10 cellular contexts compared by ENCODE assay signal in genomic region chr5:1930880-1931589, GRCh38. TPM values are rescaled to one million over a fixed set of nuclear protein-coding genes. Genes with fewer than 3 reads are reported as not detected.
A peak's percentile ranks its signal among the peaks of the same experiment; 100 is the strongest.
DNase-seq lines count a peak whose midpoint lies in the region; ATAC-seq, FAIRE-seq and TF ChIP-seq lines count a peak whose summit lies in the region.
"Had no signal": no experiment of that assay in that cellular context is flagged by ENCODE, and none has a peak within 500 bp of the region (broad histone marks: within the 10 kb centered on the region; RNA-seq: fewer than 3 reads in every experiment).

No MANE protein-coding gene starts in this region.

- CTCF ChIA-PET in H1 (lab: Charles Lee; ENCODE audit: partially characterized antibody) (interaction anchor here (1.2 kb wide), 1 partner anchor 167 kb away, joined by 3 read pairs; no protein-coding TSS in a partner anchor), HepG2 (lab: Yijun Ruan, JAX; ENCODE audit: low intra/inter-chr PET ratio, low total read pairs) (no interaction called here), Caco-2 (lab: Charles Lee) (no interaction called here)

- no peaks in the 10 kb centered on the region for H3K9me2 ChIP-seq in Karpas-422 (replicated peaks; ENCODE audit: insufficient read depth, low read length)

- H3K27ac Mint-ChIP-seq in stimulated activated naive B cell treated with anti-CD40 and anti-IgM and Interleukin-4, amounts not matched to agents 10 μg/mL and 1 μg/mL and 100 μg/mL, for 72 hours: no peak overlapping the region
- H3K27ac Mint-ChIP-seq in Caco-2 (ENCODE audit: unreplicated experiment): no peak overlapping the region
- H3K27ac Mint-ChIP-seq: T-helper 1 cell treated with Interleukin-12 subunit alpha and Interleukin-12 subunit beta and Interleukin-4 antibody, amounts not matched to agents 30 μg/mL and 1 μg/mL, for 36 hours had no signal

- H3K9ac ChIP-seq in HUES64 (ENCODE audit: low read depth, low read length): peak overlapping the region; percentile 55
- no peak overlapping the region for H3K9ac ChIP-seq in H1 (replicated peaks in 1 of 4; ENCODE audit: extremely low read depth in 1 of 4, low read depth in 3 of 4, low read length in 3 of 4)
- no peak overlapping the region for H3K9ac ChIP-seq in HepG2 (ENCODE audit: insufficient read depth, low read depth, low read length)
- no peak overlapping the region for H3K9ac ChIP-seq in Karpas-422 (ENCODE audit: low read length)

- peaks cover 5% of the 10 kb centered on the region for H3K4me1 ChIP-seq in HUES64 (ENCODE audit: insufficient read depth, low read length)
- peaks cover 3 to 11% (median 4%) of the 10 kb centered on the region in 4 experiments; a peak in 6 of 7 replicates for H3K4me1 ChIP-seq in H1 (replicated peaks in 1 of 4; ENCODE audit: control insufficient read depth in 3 of 4, insufficient read depth in 4 of 4, low read length in 3 of 4)
- H3K4me1 ChIP-seq in HepG2 (ENCODE audit: insufficient read depth, low read length): no peaks in the 10 kb centered on the region
- no peaks in the 10 kb centered on the region for H3K4me1 ChIP-seq in Karpas-422 (ENCODE audit: low read length)
- H3K4me1 ChIP-seq in Caco-2: no peaks in the 10 kb centered on the region
- H3K4me1 ChIP-seq: HAP-1 had no signal

- H2BK12ac ChIP-seq in H1 (ENCODE audit: low read depth, low read length): peak overlapping the region; percentile 72; the same call in 1 of the 2 replicates

- no peak overlapping the region for H3K4ac ChIP-seq in H1 (replicated peaks; ENCODE audit: insufficient read length, low read depth, low read length)

- no peak overlapping the region for H4K5ac ChIP-seq in H1 (ENCODE audit: insufficient read length, low read depth, low read length)

- H2BK20ac ChIP-seq in H1 (ENCODE audit: low read length): no peak overlapping the region

- ATAC-seq in HepG2 (peak; percentile 72), HG03460 (IDR thresholded peaks at IDR 0.05; ENCODE audit: unreplicated experiment) (no peak), GM19397 (IDR thresholded peaks at IDR 0.05; ENCODE audit: unreplicated experiment) (no peak)
- ATAC-seq in stimulated activated naive B cell treated with anti-CD40 and anti-IgM and Interleukin-4, amounts not matched to agents 10 μg/mL and 1 μg/mL and 100 μg/mL, for 72 hours (replicated peaks): peak; percentile 62 to 63

- TF ChIP-seq RAD21 in H1 (IDR thresholded peaks at IDR 0.05 in 1 of 2, conservative IDR thresholded peaks at IDR 0.05 in 1 of 2; ENCODE audit: low read depth in 2 of 2, low read length in 2 of 2) (no peak; a peak in 1 of 4 replicates), HepG2 (CRISPR knock-in tag; IDR thresholded peaks at IDR 0.05) (no peak)

- no peak overlapping the region for H2AK5ac ChIP-seq in H1 (ENCODE audit: low read depth, low read length)

- FAIRE-seq in H1 (lab: Jason Lieb, UNC) (no peak), HepG2 (lab: Jason Lieb, UNC) (no peak)

- H3K9me3 Mint-ChIP-seq in stimulated activated naive B cell treated with anti-CD40 and anti-IgM and Interleukin-4, amounts not matched to agents 10 μg/mL and 1 μg/mL and 100 μg/mL, for 72 hours: peaks cover 0 to 2% of the 10 kb centered on the region in 2 donors
- no peaks in the 10 kb centered on the region for H3K9me3 Mint-ChIP-seq in Caco-2 (ENCODE audit: unreplicated experiment)
- H3K9me3 Mint-ChIP-seq: T-helper 1 cell treated with Interleukin-12 subunit alpha and Interleukin-12 subunit beta and Interleukin-4 antibody, amounts not matched to agents 30 μg/mL and 1 μg/mL, for 36 hours had no signal

- H3K79me2 ChIP-seq in H1 (ENCODE audit: control insufficient read depth in 1 of 2, insufficient read depth in 2 of 2, low read length in 2 of 2): no peaks in the 10 kb centered on the region
- H3K79me2 ChIP-seq in HepG2 (ENCODE audit: insufficient read depth, low read length): no peaks in the 10 kb centered on the region
- no peaks in the 10 kb centered on the region for H3K79me2 ChIP-seq in Karpas-422 (ENCODE audit: low read length)

- H3K36me3 Mint-ChIP-seq in stimulated activated naive B cell treated with anti-CD40 and anti-IgM and Interleukin-4, amounts not matched to agents 10 μg/mL and 1 μg/mL and 100 μg/mL, for 72 hours: no peaks in the 10 kb centered on the region
- H3K36me3 Mint-ChIP-seq in Caco-2 (ENCODE audit: insufficient read depth, unreplicated experiment): no peaks in the 10 kb centered on the region

- under 1% methylated on average over 63 of the region's 63 CpGs for WGBS in HUES64
- WGBS in H1 (ENCODE audit: extremely low coverage in 1 of 2, insufficient coverage in 1 of 2, insufficient read length in 1 of 2, insufficient replicate concordance in 2 of 2, low coverage in 1 of 2, low lambda C conversion rate in 2 of 2, missing lambda C conversion rate in 1 of 2), 2 experiments: 2% methylated on average over 34 of the region's 63 CpGs; no CpG with 5 or more reads in 1 of the 2 experiments
- WGBS in HepG2 (ENCODE audit: low lambda C conversion rate): 29% methylated on average over 14 of the region's 63 CpGs

- H4K20me1 ChIP-seq in H1 (replicated peaks in 1 of 2; ENCODE audit: control insufficient read depth in 1 of 2, insufficient read depth in 2 of 2, low read length in 2 of 2) (peaks cover 0 to 13% of the 10 kb centered on the region in 2 experiments), HepG2 (ENCODE audit: insufficient read depth, low read length) (no peaks in the 10 kb centered on the region), Karpas-422 (ENCODE audit: insufficient read depth, low read depth, low read length) (no peaks in the 10 kb centered on the region)

- TF ChIP-seq POLR2A in H1 (IDR thresholded peaks at IDR 0.05; ENCODE audit: control extremely low read depth in 1 of 2, low read depth in 2 of 2, low read length in 2 of 2) (no peak), HepG2 (IDR thresholded peaks at IDR 0.05; ENCODE audit: insufficient read depth in 1 of 2, low read depth in 2 of 2, low read length in 2 of 2) (no peak)

- no peak overlapping the region for H3K27ac ChIP-seq in HUES64 (ENCODE audit: low read depth, low read length)
- no peak overlapping the region for H3K27ac ChIP-seq in H1 (ENCODE audit: low read depth, low read length)
- no peak overlapping the region for H3K27ac ChIP-seq in HepG2 (ENCODE audit: extremely low read length, insufficient read depth, low read length)
- H3K27ac ChIP-seq in Karpas-422 (ENCODE audit: low read length): no peak overlapping the region

- H3K9me3 ChIP-seq in HUES64 (ENCODE audit: insufficient read depth, low read depth, low read length) (no peaks in the 10 kb centered on the region), H1 (ENCODE audit: insufficient read depth in 2 of 2, low read depth in 1 of 2, low read length in 1 of 2) (no peaks in the 10 kb centered on the region), HepG2 (ENCODE audit: low read length) (peaks cover 8% of the 10 kb centered on the region; the same call in 1 of the 2 replicates), Karpas-422 (ENCODE audit: low read length) (no peaks in the 10 kb centered on the region; the same call in 1 of the 2 replicates), Caco-2 (peaks cover 5% of the 10 kb centered on the region; the same call in 1 of the 2 replicates)
- H3K9me3 ChIP-seq: HAP-1 had no signal

- H3K4me3 Mint-ChIP-seq in stimulated activated naive B cell treated with anti-CD40 and anti-IgM and Interleukin-4, amounts not matched to agents 10 μg/mL and 1 μg/mL and 100 μg/mL, for 72 hours: peak overlapping the region in 1 of 2 donors; percentile 3
- no peak overlapping the region for H3K4me3 Mint-ChIP-seq in Caco-2 (ENCODE audit: unreplicated experiment)
- H3K4me3 Mint-ChIP-seq: T-helper 1 cell treated with Interleukin-12 subunit alpha and Interleukin-12 subunit beta and Interleukin-4 antibody, amounts not matched to agents 30 μg/mL and 1 μg/mL, for 36 hours had no signal

- no peak for TF ChIP-seq EP300 in H1 (IDR thresholded peaks at IDR 0.05; ENCODE audit: borderline replicate concordance in 1 of 2, low read depth in 2 of 2, low read length in 2 of 2)
- TF ChIP-seq EP300 in HepG2 (IDR thresholded peaks at IDR 0.05; ENCODE audit: low read depth in 2 of 2, low read length in 2 of 2): no peak
- TF ChIP-seq EP300 in HepG2 (CRISPR knock-in tag; IDR thresholded peaks at IDR 0.05; ENCODE audit: borderline replicate concordance): no peak

- H3K4me2 ChIP-seq in H1 (ENCODE audit: insufficient read depth in 1 of 2, low read depth in 2 of 2, low read length in 2 of 2) (peak overlapping the region; percentile 86 to 100), HepG2 (ENCODE audit: low read depth, low read length) (no peak overlapping the region), Karpas-422 (ENCODE audit: low read depth, low read length, poor library complexity, severe bottlenecking) (no peak overlapping the region)

- H3K56ac ChIP-seq in H1 (replicated peaks; ENCODE audit: insufficient read length, low read depth, low read length): no peak overlapping the region

- H3K4me1 Mint-ChIP-seq in stimulated activated naive B cell treated with anti-CD40 and anti-IgM and Interleukin-4, amounts not matched to agents 10 μg/mL and 1 μg/mL and 100 μg/mL, for 72 hours: no peaks in the 10 kb centered on the region
- peaks cover 2% of the 10 kb centered on the region for H3K4me1 Mint-ChIP-seq in Caco-2 (ENCODE audit: low read depth, unreplicated experiment)

- no peak overlapping the region for H2BK120ac ChIP-seq in H1 (replicated peaks; ENCODE audit: low read depth, low read length)

- in situ Hi-C loops in HepG2 (cut with HindIII; ENCODE audit: extremely low pct_ligation_motif_present, low pct_unique_long_range_greater_than_20kb): no loop called here

- peak overlapping the region; percentile 74; the same call in 1 of the 2 replicates for H2BK5ac ChIP-seq in H1 (ENCODE audit: low read depth, low read length)

- POLR2A ChIA-PET in H1 (lab: Charles Lee; ENCODE audit: partially characterized antibody): no interaction called here
- POLR2A ChIA-PET in HepG2 (lab: Yijun Ruan, JAX): no interaction called here
- POLR2A ChIA-PET in Caco-2 (lab: Charles Lee): no interaction called here

- no peak overlapping the region for H3K23ac ChIP-seq in H1 (ENCODE audit: insufficient read length)

- H4K8ac ChIP-seq in H1 (ENCODE audit: extremely low read depth, insufficient read depth, low read length): peak overlapping the region; percentile 91

- H3K36me3 ChIP-seq in HUES64 (ENCODE audit: insufficient read depth, low read length) (no peaks in the 10 kb centered on the region), H1 (ENCODE audit: control insufficient read depth in 2 of 4, insufficient read depth in 4 of 4, low read length in 3 of 4) (no peaks in the 10 kb centered on the region; a peak in 1 of 8 replicates), HepG2 (replicated peaks in 1 of 2; ENCODE audit: control insufficient read depth in 1 of 2, insufficient read depth in 2 of 2, low read length in 2 of 2) (no peaks in the 10 kb centered on the region), Karpas-422 (ENCODE audit: insufficient read depth, low read length) (no peaks in the 10 kb centered on the region), Caco-2 (ENCODE audit: control insufficient read depth, insufficient read depth, low read length) (no peaks in the 10 kb centered on the region)
- H3K36me3 ChIP-seq: HAP-1 had no signal

- BruUV-seq in HepG2 (replicated peaks; lab: Mats Ljungman, UMichigan) (no TSS peak), Caco-2 (replicated peaks; lab: Mats Ljungman, UMichigan) (no TSS peak)

- H3K27me3 Mint-ChIP-seq in stimulated activated naive B cell treated with anti-CD40 and anti-IgM and Interleukin-4, amounts not matched to agents 10 μg/mL and 1 μg/mL and 100 μg/mL, for 72 hours: peaks cover 18 to 24% of the 10 kb centered on the region in 2 donors
- no peaks in the 10 kb centered on the region for H3K27me3 Mint-ChIP-seq in Caco-2 (ENCODE audit: insufficient read depth, unreplicated experiment)

- peaks cover 27% of the 10 kb centered on the region for H3K23me2 ChIP-seq in H1 (ENCODE audit: low read depth, low read length)

- peak overlapping the region; percentile 62 for H3K4me3 ChIP-seq in HUES64 (ENCODE audit: low read length)
- peak overlapping the region; percentile 48 to 68 (median 52) for H3K4me3 ChIP-seq in H1 (ENCODE audit: extremely low read depth in 1 of 4, insufficient read depth in 2 of 4, low read depth in 3 of 4, low read length in 4 of 4)
- no peak overlapping the region for H3K4me3 ChIP-seq in HepG2 (replicated peaks in 1 of 3; ENCODE audit: insufficient read depth in 1 of 3, low read depth in 2 of 3, low read length in 3 of 3)
- no peak overlapping the region for H3K4me3 ChIP-seq in Karpas-422 (ENCODE audit: low read length)
- H3K4me3 ChIP-seq in Caco-2 (ENCODE audit: low read depth, low read length): no peak overlapping the region; the same call in 1 of the 2 replicates
- H3K4me3 ChIP-seq: HAP-1 had no signal

- H3K27me3 ChIP-seq in HUES64 (ENCODE audit: insufficient read depth, low read length) (peaks cover 36% of the 10 kb centered on the region), H1 (replicated peaks in 1 of 4; ENCODE audit: control insufficient read depth in 3 of 4, extremely low read depth in 1 of 4, insufficient read depth in 3 of 4, low read length in 3 of 4) (peaks cover 2 to 35% (median 22%) of the 10 kb centered on the region in 4 experiments; a peak in 6 of 7 replicates), HepG2 (ENCODE audit: control insufficient read depth in 1 of 2, insufficient read depth in 2 of 2, low read length in 2 of 2) (peaks cover 3 to 45% of the 10 kb centered on the region in 2 experiments), Karpas-422 (ENCODE audit: low read length) (no peaks in the 10 kb centered on the region), Caco-2 (replicated peaks; ENCODE audit: control insufficient read depth, insufficient read depth, low read length) (no peaks in the 10 kb centered on the region)

- TF ChIP-seq CTCF in H1 (IDR thresholded peaks at IDR 0.05; ENCODE audit: control extremely low read depth in 1 of 3, insufficient read depth in 1 of 3, low read depth in 1 of 3, low read length in 3 of 3): no peak
- no peak for TF ChIP-seq CTCF in HepG2 (CRISPR knock-in tag; IDR thresholded peaks at IDR 0.05)
- TF ChIP-seq CTCF in Caco-2 (IDR thresholded peaks at IDR 0.05; ENCODE audit: insufficient read depth in 1 of 2, low read depth in 1 of 2, low read length in 1 of 2, severe bottlenecking in 1 of 2, unreplicated experiment in 1 of 2): no peak

- H4K91ac ChIP-seq in H1 (replicated peaks; ENCODE audit: insufficient read length, low read length): peak overlapping the region; percentile 47

- H3K14ac ChIP-seq in H1 (ENCODE audit: insufficient read length): no peak overlapping the region

- intact Hi-C loops in HepG2 (cut with micrococcal nuclease; ENCODE audit: unreplicated experiment): no loop called here
- intact Hi-C loops in Caco-2 (cut with micrococcal nuclease; ENCODE audit: unreplicated experiment): no loop called here

- peak overlapping the region; percentile 89 for H3K18ac ChIP-seq in H1 (ENCODE audit: extremely low read depth, low read length)

- H3K79me1 ChIP-seq in H1 (ENCODE audit: low read depth, low read length): peaks cover 3% of the 10 kb centered on the region; the same call in 1 of the 2 replicates

- DNase-seq in H1 (ENCODE audit: low read depth in 1 of 2, low spot score in 2 of 2) (peak in 1 of 2 experiments; percentile 83), HepG2 (ENCODE audit: low spot score) (no peak), Karpas-422 (no peak), Caco-2 (no peak)
- no peak for DNase-seq in stimulated activated naive B cell treated with anti-CD40 and anti-IgM and Interleukin-4, amounts not matched to agents 10 μg/mL and 1 μg/mL and 100 μg/mL, for 72 hours

- H2AFZ ChIP-seq in H1 (ENCODE audit: low read length): peak overlapping the region; percentile 83; the same call in 1 of the 2 replicates
- no peak overlapping the region for H2AFZ ChIP-seq in HepG2 (ENCODE audit: low read length)
- H2AFZ ChIP-seq in Karpas-422 (ENCODE audit: low read length): no peak overlapping the region

- no peak overlapping the region for H2BK15ac ChIP-seq in H1 (ENCODE audit: low read length)

RNA-seq across cellular contexts. Expression of gene IRX4, which starts 48.3 kb away (rescaled TPM):
- polyA plus RNA-seq in HUES64 (2013, experiment 1 of 2): 0.75 TPM
- 0.32 TPM for polyA plus RNA-seq in HUES64 (2013, experiment 2 of 2)
- 0.82 and 1.2 TPM in 2 replicates for total RNA-seq in H1 (2021; fragmentation: NEBNext Ultra II Directional; extraction: Animal tissue kit (Norgen Biotek cat#: 25700))
- polyA plus RNA-seq in H1 (2011; rRNA removed) (0.45 and 0.97 TPM in 2 replicates), HepG2 (2011; rRNA removed) (not detected in 2 replicates)
- 0.87 TPM for polyA plus RNA-seq in H1 (2011; cell fraction: cytosol; rRNA removed)
- 1.8 TPM for polyA plus RNA-seq in H1 (2011; cell fraction: nucleus; rRNA removed)
- polyA plus RNA-seq in H1 (2012, experiment 1 of 2): 0.40 to 1.2 TPM (median 1.1 TPM) in 4 replicates
- polyA plus RNA-seq in H1 (2012, experiment 2 of 2): 1.1 TPM
- polyA plus RNA-seq in H1 (2013, experiment 1 of 2): 1.0 TPM
- 0.75 TPM for polyA plus RNA-seq in H1 (2013, experiment 2 of 2)
- 0.16 and 0.44 TPM in 2 replicates for polyA minus RNA-seq in H1 (2011; rRNA and poly(A)+ RNA removed)
- polyA minus RNA-seq in H1 (2011; cell fraction: cytosol; rRNA and poly(A)+ RNA removed): 0.95 TPM
- polyA minus RNA-seq in H1 (2011; cell fraction: nucleus; rRNA and poly(A)+ RNA removed): 0.50 TPM
- total RNA-seq in HepG2 (2016; rRNA removed; fragmentation: Illumina TruSeq; extraction: Trizol) (not detected in 2 replicates), Caco-2 (2022) (0.14 TPM in 1 of 2 replicates, not detected in the other)
- not detected in 2 replicates for total RNA-seq in HepG2 (2016; cell fraction: cytosol; rRNA removed; fragmentation: Illumina TruSeq; extraction: Trizol; ENCODE audit: low read depth)
- not detected in 2 replicates for total RNA-seq in HepG2 (2016; cell fraction: insoluble cytoplasmic fraction; rRNA removed; fragmentation: Illumina TruSeq; extraction: Trizol)
- total RNA-seq in HepG2 (2016; cell fraction: membrane; rRNA removed; fragmentation: Illumina TruSeq; extraction: Trizol): not detected in 2 replicates
- total RNA-seq in HepG2 (2016; cell fraction: nucleus; rRNA removed; fragmentation: Illumina TruSeq; extraction: Trizol): not detected in 2 replicates
- polyA plus RNA-seq in HepG2 (2011; cell fraction: cytosol; rRNA removed): not detected in 2 replicates
- not detected in 2 replicates for polyA plus RNA-seq in HepG2 (2011; cell fraction: nucleus; rRNA removed)
- not detected in 2 replicates for polyA plus RNA-seq in HepG2 (2012)
- polyA plus RNA-seq in HepG2 (2016; cell fraction: cytosol; fragmentation: Illumina TruSeq; extraction: Trizol; ENCODE audit: low read depth): not detected in 2 replicates
- polyA plus RNA-seq in HepG2 (2016; cell fraction: insoluble cytoplasmic fraction; fragmentation: Illumina TruSeq; extraction: Trizol; ENCODE audit: low read depth): not detected in 2 replicates
- not detected in 2 replicates for polyA plus RNA-seq in HepG2 (2016; cell fraction: membrane; fragmentation: Illumina TruSeq; extraction: Trizol; ENCODE audit: low read depth)
- polyA plus RNA-seq in HepG2 (2016; cell fraction: nucleus; fragmentation: Illumina TruSeq; extraction: Trizol; ENCODE audit: insufficient read depth, low read depth): not detected in 2 replicates
- polyA minus RNA-seq in HepG2 (2011; rRNA and poly(A)+ RNA removed; ENCODE audit: low replicate concordance): 0.09 TPM in 1 of 2 replicates, not detected in the other
- not detected in 2 replicates for polyA minus RNA-seq in HepG2 (2011; cell fraction: cytosol; rRNA and poly(A)+ RNA removed)
- polyA minus RNA-seq in HepG2 (2011; cell fraction: nucleus; rRNA and poly(A)+ RNA removed): not detected in 2 replicates
- not detected in 2 replicates for total RNA-seq in Karpas-422 (2014; rRNA removed; shearing (Covaris generic); ENCODE audit: low replicate concordance)

Comparison
In these comparisons a context has a peak if more than half of its experiments do, and no peak if none do; other contexts are left out.
1. H3K4me3 ChIP-seq: peak in HUES64 (single experiment) and H1 (4 of 4); none in HepG2 (0 of 3), Karpas-422 (single experiment) and Caco-2 (single experiment).
2. H3K4me2 ChIP-seq: peak in H1 (2 of 2); none in HepG2 (single experiment) and Karpas-422 (single experiment).
3. ATAC-seq: peak in HepG2 (single experiment) and stimulated activated naive B cell treated with anti-CD40 and anti-IgM and Interleukin-4, amounts not matched to agents 10 μg/mL and 1 μg/mL and 100 μg/mL, for 72 hours (2 of 2); none in HG03460 (single experiment) and GM19397 (single experiment).